ENCODE assay signal across 1 cellular context in genomic region chr1:20786310-20787099, GRCh38.
TF ChIP-seq lines count a peak whose summit lies in the region.

No MANE protein-coding gene starts in this region.

TF ChIP-seq in K562, 482 proteins besides CTCF, POLR2A, EP300 and RAD21 (continued from another document and continues in another):
- TF ChIP-seq TFE3 (CRISPR knock-in tag; IDR thresholded peaks at IDR 0.05) (no peak), ZFP30 (CRISPR knock-in tag; IDR thresholded peaks at IDR 0.05; ENCODE audit: borderline replicate concordance) (no peak), ZHX1 (conservative IDR thresholded peaks at IDR 0.05; ENCODE audit: low read length) (no peak), CREB3L1 (IDR thresholded peaks at IDR 0.05; ENCODE audit: borderline replicate concordance, low read depth) (no peak; the same call in none of the 2 replicates), MCM3 (IDR thresholded peaks at IDR 0.05) (no peak), RAD51 (IDR thresholded peaks at IDR 0.05; ENCODE audit: borderline replicate concordance, low read depth) (no peak), THRAP3 (IDR thresholded peaks at IDR 0.05; ENCODE audit: borderline replicate concordance) (no peak), GABPB2 (CRISPR knock-in tag; conservative IDR thresholded peaks at IDR 0.05) (no peak), IRF2 (CRISPR knock-in tag; IDR thresholded peaks at IDR 0.05) (no peak), ZNF408 (CRISPR knock-in tag; IDR thresholded peaks at IDR 0.05; ENCODE audit: low read depth) (no peak), CHD4 (IDR thresholded peaks at IDR 0.05; ENCODE audit: insufficient read depth, insufficient replicate concordance, low read depth, low read length, poor library complexity, severe bottlenecking) (no peak), SRSF7 (optimal IDR thresholded peaks at IDR 0.05; ENCODE audit: low read depth, low read length) (no peak), BCL6 (CRISPR knock-in tag; IDR thresholded peaks at IDR 0.05) (no peak), HBP1 (CRISPR knock-in tag; IDR thresholded peaks at IDR 0.05) (no peak), ZFP91 (CRISPR knock-in tag; IDR thresholded peaks at IDR 0.05) (no peak), ZNF436 (CRISPR knock-in tag; IDR thresholded peaks at IDR 0.05) (no peak), BRD9 (IDR thresholded peaks at IDR 0.05; ENCODE audit: low read depth, partially characterized antibody) (no peak), HNRNPUL1 (IDR thresholded peaks at IDR 0.05; ENCODE audit: low read length) (no peak), THAP12 (CRISPR knock-in tag; IDR thresholded peaks at IDR 0.05) (peak; percentile 96), PHB (CRISPR knock-in tag; IDR thresholded peaks at IDR 0.05) (no peak), ZNF609 (CRISPR knock-in tag; IDR thresholded peaks at IDR 0.05; ENCODE audit: borderline replicate concordance) (no peak), HMGXB4 (CRISPR knock-in tag; IDR thresholded peaks at IDR 0.05) (peak; percentile 84; the same call in 1 of the 2 replicates), PBX2 (CRISPR knock-in tag; IDR thresholded peaks at IDR 0.05; ENCODE audit: low read depth) (no peak), PBX2 (tag; conservative IDR thresholded peaks at IDR 0.05; ENCODE audit: low read depth) (no peak), XRCC5 (IDR thresholded peaks at IDR 0.05; ENCODE audit: low read depth, low read length) (no peak), DEAF1 (CRISPR knock-in tag; IDR thresholded peaks at IDR 0.05) (no peak), STAT5B (CRISPR knock-in tag; IDR thresholded peaks at IDR 0.05) (no peak), ZKSCAN8 (CRISPR knock-in tag; IDR thresholded peaks at IDR 0.05) (no peak), RBM15 (IDR thresholded peaks at IDR 0.05; ENCODE audit: insufficient read depth, low read length) (no peak), LCOR (CRISPR knock-in tag; IDR thresholded peaks at IDR 0.05) (peak; percentile 14; the same call in 1 of the 2 replicates), BRF1 (IDR thresholded peaks at IDR 0.05; ENCODE audit: borderline replicate concordance, extremely low read depth, insufficient read length) (no peak), POLR3A (IDR thresholded peaks at IDR 0.05; ENCODE audit: borderline replicate concordance, extremely low read depth, insufficient read depth, insufficient read length) (no peak), CCNT2 (IDR thresholded peaks at IDR 0.05; ENCODE audit: borderline replicate concordance, extremely low read depth, insufficient read length, low read depth, low read length) (peak; percentile 93), LARP7 (IDR thresholded peaks at IDR 0.05) (no peak), ZNF263 (CRISPR knock-in tag; IDR thresholded peaks at IDR 0.05; ENCODE audit: borderline replicate concordance) (peak; percentile 89)
